Comparison of ENCODE assay signal across 22 cellular contexts in genomic region chr4:118872181-118872580, GRCh38. TPM values are rescaled to one million over a fixed set of nuclear protein-coding genes. Genes with fewer than 3 reads are reported as not detected.
"Had no signal": no experiment of that assay in that cellular context is flagged by ENCODE, and none has a peak within 500 bp of the region (broad histone marks: within the 10 kb centered on the region; RNA-seq: fewer than 3 reads in every experiment).

No MANE protein-coding gene starts in this region.

- H3K27ac ChIP-seq: RWPE1 had no signal

- H3K9me3 ChIP-seq: MG63, SK-N-SH had no signal

- H3K27me3 ChIP-seq: MG63 had no signal

- ATAC-seq: Panc1, PC-3 had no signal

- H3K4me2 ChIP-seq: SK-N-SH had no signal

- DNase-seq: KBM-7; MG63; NCI-H1092 treated with DMSO at 0.1 percent for 48 hours; NCI-H1436; NCI-H187; NCI-H2029; NCI-H2081 treated with DMSO at 0.1 percent for 48 hours; NCI-H2171; NCI-H226; NCI-H446; NCI-H510A; NCI-H524 treated with DMSO at 0.1 percent for 48 hours; NCI-H69; NCI-H774; NK-92 treated with Interleukin-12 subunit alpha and Interleukin-12 subunit beta, amount 100 ng/mL, for 24 hours; PC-3; SHP77; SK-N-SH; SW 1271 had no signal

- H3K9ac ChIP-seq: SK-N-SH had no signal

- H3K4me3 ChIP-seq: MG63 had no signal

- H3K36me3 ChIP-seq: MG63 had no signal

RNA-seq across cellular contexts. Expression of gene SYNPO2, which starts 16.5 kb away (rescaled TPM):
- total RNA-seq: HT-29 had no signal
